ENCODE assay signal across 11 cellular contexts in the genomic region with DNA sequence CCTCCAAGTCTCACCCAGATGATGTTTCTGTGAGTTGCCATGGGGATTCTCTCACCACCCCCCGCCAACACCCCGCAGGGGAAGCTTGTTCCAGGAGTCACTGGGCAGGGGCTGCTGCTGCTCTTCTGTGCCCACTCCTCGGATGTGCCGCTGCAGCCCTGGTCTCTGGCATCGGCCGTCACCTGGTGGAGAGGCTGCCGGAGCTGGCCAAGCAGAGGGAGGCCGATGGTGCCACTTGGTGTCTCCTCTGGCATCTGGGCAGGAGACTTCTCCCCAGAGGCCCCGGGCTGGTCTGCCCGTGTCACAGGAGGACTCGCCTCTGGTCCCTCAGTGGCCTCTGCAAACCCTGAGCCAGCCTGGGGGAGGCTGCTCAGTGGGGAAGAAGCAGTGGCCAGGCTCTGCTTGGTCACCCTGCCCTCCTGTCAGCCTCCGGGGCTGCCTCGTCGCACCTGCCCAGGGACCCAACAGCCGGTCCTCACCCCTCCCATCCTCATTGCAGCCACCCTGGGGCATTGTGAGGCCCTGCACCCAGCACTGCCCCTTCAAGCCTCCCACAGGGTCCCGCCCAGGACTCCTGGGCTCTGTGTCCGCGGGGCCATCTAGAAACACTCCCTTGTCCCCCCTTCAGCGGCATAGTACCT. TPM values are rescaled to one million over a fixed set of nuclear protein-coding genes. Genes with fewer than 3 reads are reported as not detected.
DNase-seq lines count a peak whose midpoint lies in the region; ATAC-seq and TF ChIP-seq lines count a peak whose summit lies in the region.
"Had no signal": no experiment of that assay in that cellular context is flagged by ENCODE, and none has a peak within 500 bp of the region (broad histone marks: within the 10 kb centered on the region; RNA-seq: fewer than 3 reads in every experiment).

No MANE protein-coding gene starts in this region.

- no peak overlapping the region for H3K4me2 ChIP-seq in mammary epithelial cell (ENCODE audit: insufficient read depth, low read depth, low read length)

- H3K36me3 ChIP-seq in breast epithelium (no peaks in the 10 kb centered on the region), mammary epithelial cell (ENCODE audit: insufficient read depth, low read length) (no peaks in the 10 kb centered on the region), NT2/D1 (ENCODE audit: insufficient read depth, insufficient read length, low read length) (no peaks in the 10 kb centered on the region), thymus (ENCODE audit: control insufficient read depth, insufficient read depth) (peaks cover 6% of the 10 kb centered on the region), tibial nerve (no peaks in the 10 kb centered on the region)
- H3K36me3 ChIP-seq in effector memory CD4-positive, alpha-beta T cell (ENCODE audit: control insufficient read depth, insufficient read depth, low read length), result no peaks in the 10 kb centered on the region
- H3K36me3 ChIP-seq: SJSA1 had no signal

- TF ChIP-seq CTCF in breast epithelium (IDR thresholded peaks at IDR 0.05) (no peak), mammary epithelial cell (conservative IDR thresholded peaks at IDR 0.05 in 1 of 2, IDR thresholded peaks at IDR 0.05 in 1 of 2; ENCODE audit: extremely low read depth in 1 of 2, insufficient read depth in 1 of 2, low read depth in 1 of 2, low read length in 2 of 2) (no peak), tibial nerve (IDR thresholded peaks at IDR 0.05) (no peak)

- H3K27me3 ChIP-seq in breast epithelium (peaks cover 0 to 7% of the 10 kb centered on the region in 2 donors), mammary epithelial cell (ENCODE audit: insufficient read depth, low read length) (peaks cover 3% of the 10 kb centered on the region), NT2/D1 (ENCODE audit: insufficient read depth, insufficient read length) (peaks cover 11% of the 10 kb centered on the region), thymus (ENCODE audit: control insufficient read depth, insufficient read depth) (peaks cover 2% of the 10 kb centered on the region), tibial nerve (peaks cover 0 to 17% of the 10 kb centered on the region in 2 donors)
- no peaks in the 10 kb centered on the region for H3K27me3 ChIP-seq in effector memory CD4-positive, alpha-beta T cell (replicated peaks; ENCODE audit: control insufficient read depth, insufficient read depth, low read length, poor library complexity, severe bottlenecking)

- H3K9me3 ChIP-seq in breast epithelium (no peaks in the 10 kb centered on the region), mammary epithelial cell (replicated peaks; ENCODE audit: insufficient read depth, low read length) (no peaks in the 10 kb centered on the region), NT2/D1 (ENCODE audit: insufficient read depth, low read length) (no peaks in the 10 kb centered on the region), thymus (ENCODE audit: control insufficient read depth) (no peaks in the 10 kb centered on the region), tibial nerve (no peaks in the 10 kb centered on the region)
- no peaks in the 10 kb centered on the region for H3K9me3 ChIP-seq in effector memory CD4-positive, alpha-beta T cell (ENCODE audit: control insufficient read depth, low read length)

- in situ Hi-C loops in mammary epithelial cell (cut with MboI; ENCODE audit: low sequenced_read_pairs in 2 of 2), result loop anchor here in 1 of 2 donors (5.0 kb wide), 1 partner anchor 95 kb away; no protein-coding TSS in a partner anchor

- DNase-seq in breast epithelium (ENCODE audit: low spot score in 2 of 2), result no peak
- no peak for DNase-seq in mammary epithelial cell
- no peak for DNase-seq in NT2/D1 (ENCODE audit: low read depth, low spot score)
- DNase-seq in effector memory CD4-positive, alpha-beta T cell, result no peak
- no peak for DNase-seq in tibial nerve (ENCODE audit: low spot score in 2 of 2)
- no peak for DNase-seq in HCEC 1CT
- DNase-seq: NCI-H2227 treated with DMSO at 0.1 percent for 48 hours had no signal

- WGBS in mammary epithelial cell (ENCODE audit: low coverage, missing lambda C conversion rate), result 88% methylated on average over 13 of the region's 19 CpGs
- WGBS in thymus, result 50% methylated on average over 19 of the region's 19 CpGs
- 85 to 91% methylated on average over 16 to 18 of the region's 19 CpGs for WGBS in tibial nerve, 2 donors

- CTCF ChIA-PET in mammary epithelial cell (lab: Charles Lee; ENCODE audit: low non-redundant PET), result no interaction called here

- intact Hi-C loops in breast epithelium (cut with DNase I; ENCODE audit: low total_unique reads), result no loop called here
- intact Hi-C loops in mammary epithelial cell (cut with micrococcal nuclease), result no loop called here

- no peak overlapping the region for H2AFZ ChIP-seq in mammary epithelial cell (ENCODE audit: low read depth, low read length)

- H4K20me1 ChIP-seq in mammary epithelial cell (ENCODE audit: insufficient read depth, low read length), result no peaks in the 10 kb centered on the region

- no peak for ATAC-seq in GM21367 (IDR thresholded peaks at IDR 0.05; ENCODE audit: unreplicated experiment)

- H3K4me3 ChIP-seq in breast epithelium (peak overlapping the region in 1 of 3 donors; percentile 8), mammary epithelial cell (replicated peaks in 1 of 3; ENCODE audit: insufficient read depth in 1 of 3, low read depth in 2 of 3, low read length in 3 of 3) (no peak overlapping the region), NT2/D1 (ENCODE audit: insufficient read length, low read depth) (no peak overlapping the region), thymus (ENCODE audit: low read length) (peak overlapping the region; percentile 87), tibial nerve (peak overlapping the region in 1 of 4 donors; percentile 18)
- peak overlapping the region; percentile 65 for H3K4me3 ChIP-seq in effector memory CD4-positive, alpha-beta T cell (ENCODE audit: insufficient read depth, low read depth, low read length, poor library complexity, severe bottlenecking)
- H3K4me3 ChIP-seq: lung, SJSA1 had no signal

- dilution Hi-C loops in mammary epithelial cell (cut with HindIII; ENCODE audit: low sequenced_read_pairs), result no loop called here

- H3K9ac ChIP-seq in mammary epithelial cell (ENCODE audit: insufficient read depth, low read length), result no peak overlapping the region
- peak overlapping the region; percentile 21 for H3K9ac ChIP-seq in NT2/D1 (ENCODE audit: insufficient read length, low read depth)

- TF ChIP-seq EP300 in tibial nerve (IDR thresholded peaks at IDR 0.05), result no peak

- H3K4me1 ChIP-seq in breast epithelium (no peaks in the 10 kb centered on the region), mammary epithelial cell (ENCODE audit: insufficient read depth, low read length) (peaks cover 15% of the 10 kb centered on the region), NT2/D1 (ENCODE audit: insufficient read depth, insufficient read length) (peaks cover 19% of the 10 kb centered on the region), thymus (ENCODE audit: control insufficient read depth, insufficient read depth, low read length) (peaks cover 53% of the 10 kb centered on the region), tibial nerve (peaks cover 0 to 35% (median 20%) of the 10 kb centered on the region in 4 donors)
- H3K4me1 ChIP-seq in effector memory CD4-positive, alpha-beta T cell (ENCODE audit: control insufficient read depth, insufficient read depth, low read length, poor library complexity, severe bottlenecking), result peaks cover 64% of the 10 kb centered on the region

- H3K27ac ChIP-seq in breast epithelium (peak overlapping the region; percentile 21 to 48), mammary epithelial cell (ENCODE audit: insufficient read depth, low read depth, low read length) (no peak overlapping the region), thymus (ENCODE audit: low read depth) (peak overlapping the region; percentile 99), tibial nerve (peak overlapping the region in 1 of 4 donors; percentile 84)
- H3K27ac ChIP-seq in effector memory CD4-positive, alpha-beta T cell (ENCODE audit: insufficient read depth, low read length, poor library complexity, severe bottlenecking), result peak overlapping the region; percentile 89
- H3K27ac ChIP-seq: SJSA1 had no signal

- BruUV-seq in mammary epithelial cell (replicated peaks; lab: Mats Ljungman, UMichigan), result no TSS peak

- no peaks in the 10 kb centered on the region for H3K79me2 ChIP-seq in mammary epithelial cell (ENCODE audit: insufficient read depth, low read length)

- TF ChIP-seq POLR2A in breast epithelium (IDR thresholded peaks at IDR 0.05), result no peak
- TF ChIP-seq POLR2A in tibial nerve (IDR thresholded peaks at IDR 0.05), result no peak

RNA-seq across cellular contexts. Expression of gene ADORA2A, which starts 0.4 kb away (rescaled TPM):
- total RNA-seq in breast epithelium (1 to 10 TPM; 1.8 to 4.3 (median 3.4) TPM), mammary epithelial cell (1 to 10 TPM; 1.2 to 1.8 TPM), tibial nerve (1 to 10 TPM; 2.6 to 4.2 (median 3.5) TPM)
- polyA plus RNA-seq in mammary epithelial cell (0.40 TPM), thymus (21.8 TPM)
- not detected for polyA minus RNA-seq in mammary epithelial cell

Comparison
In these comparisons a context has a peak if more than half of its experiments do, and no peak if none do; other contexts are left out.
1. H3K4me3 ChIP-seq: peak in effector memory CD4-positive, alpha-beta T cell (single experiment) and thymus (single experiment); none in mammary epithelial cell (0 of 3) and NT2/D1 (single experiment).